8 cellular contexts compared by ENCODE assay signal in genomic region chr19:57708641-57709354, GRCh38. TPM values are rescaled to one million over a fixed set of nuclear protein-coding genes. Genes with fewer than 3 reads are reported as not detected.
DNase-seq lines count a peak whose midpoint lies in the region; ATAC-seq, FAIRE-seq and TF ChIP-seq lines count a peak whose summit lies in the region.

Gene ZNF154, minus strand, starts transcription at chr19:57709204. Its CDS starts 233 bp downstream, at chr19:57708971.

- peak within 1 kb of the TSS; percentile 92 for H3K9ac ChIP-seq in mesenchymal stem cell (ENCODE audit: low read length)

- no peak for FAIRE-seq in D721Med (lab: Jason Lieb, UNC)

- 2% methylated on average over 48 of the region's 53 CpGs for WGBS in mesenchymal stem cell

- peak within 1 kb of the TSS in 1 of 2 experiments; percentile 97 for H3K23ac ChIP-seq in mesenchymal stem cell (ENCODE audit: low read length in 2 of 2)

- H3K4me3 Mint-ChIP-seq in activated CD8-positive, alpha-beta memory T cell treated with anti-CD3 and anti-CD28 coated beads, Interleukin-2, amount 10 ng/mL, durations not matched to agents 7 days and 5 days, result peak within 1 kb of the TSS; percentile 79
- H3K4me3 Mint-ChIP-seq in stimulated activated effector memory CD8-positive, alpha-beta T cell treated with anti-CD3 and anti-CD28 coated beads, Interleukin-12 subunit alpha, Interleukin-12 subunit beta, amount 100 ng/mL, for 72 hours, result peak within 1 kb of the TSS; percentile 66

- H3K36me3 Mint-ChIP-seq in activated CD8-positive, alpha-beta memory T cell treated with anti-CD3 and anti-CD28 coated beads, Interleukin-2, amount 10 ng/mL, durations not matched to agents 7 days and 5 days, result peaks cover 47% of the 10 kb centered on the region
- peaks cover 16% of the 10 kb centered on the region for H3K36me3 Mint-ChIP-seq in stimulated activated effector memory CD8-positive, alpha-beta T cell treated with anti-CD3 and anti-CD28 coated beads, Interleukin-12 subunit alpha, Interleukin-12 subunit beta, amount 100 ng/mL, for 72 hours

- peak within 1 kb of the TSS in 1 of 2 experiments; percentile 57 for H3K14ac ChIP-seq in mesenchymal stem cell (ENCODE audit: low read length in 2 of 2)

- peaks cover 5% of the 10 kb centered on the region for H3K4me1 ChIP-seq in mesenchymal stem cell (ENCODE audit: control insufficient read depth, insufficient read depth, low read depth, low read length)

- H2BK120ac ChIP-seq in mesenchymal stem cell (ENCODE audit: low read depth, low read length), result no peak within 1 kb of the TSS

- peaks cover 26% of the 10 kb centered on the region for H3K9me3 Mint-ChIP-seq in activated CD8-positive, alpha-beta memory T cell treated with anti-CD3 and anti-CD28 coated beads, Interleukin-2, amount 10 ng/mL, durations not matched to agents 7 days and 5 days (ENCODE audit: low read depth)
- H3K9me3 Mint-ChIP-seq in stimulated activated effector memory CD8-positive, alpha-beta T cell treated with anti-CD3 and anti-CD28 coated beads, Interleukin-12 subunit alpha, Interleukin-12 subunit beta, amount 100 ng/mL, for 72 hours, result peaks cover 37% of the 10 kb centered on the region

- H3K4ac ChIP-seq in mesenchymal stem cell (ENCODE audit: low read depth in 1 of 2, low read length in 2 of 2), result peak within 1 kb of the TSS; percentile 82 to 99

- TF ChIP-seq CTCF in GM12865 (IDR thresholded peaks at IDR 0.05; ENCODE audit: insufficient read depth, low read depth, low read length, missing control alignments) (no peak), D721Med (IDR thresholded peaks at IDR 0.05; ENCODE audit: insufficient read depth, missing control alignments) (no peak)

- H3K27ac Mint-ChIP-seq in activated CD8-positive, alpha-beta memory T cell treated with anti-CD3 and anti-CD28 coated beads, Interleukin-2, amount 10 ng/mL, durations not matched to agents 7 days and 5 days, result peak within 1 kb of the TSS; percentile 85
- H3K27ac Mint-ChIP-seq in stimulated activated effector memory CD8-positive, alpha-beta T cell treated with anti-CD3 and anti-CD28 coated beads, Interleukin-12 subunit alpha, Interleukin-12 subunit beta, amount 100 ng/mL, for 72 hours, result peak within 1 kb of the TSS; percentile 40

- H3K27me3 Mint-ChIP-seq in activated CD8-positive, alpha-beta memory T cell treated with anti-CD3 and anti-CD28 coated beads, Interleukin-2, amount 10 ng/mL, durations not matched to agents 7 days and 5 days, result peaks cover 3% of the 10 kb centered on the region

- no peaks in the 10 kb centered on the region for H3K27me3 ChIP-seq in mesenchymal stem cell (ENCODE audit: control insufficient read depth in 1 of 2, insufficient read depth in 1 of 2, low read length in 2 of 2)

- peaks cover 28% of the 10 kb centered on the region for H3K79me1 ChIP-seq in mesenchymal stem cell (replicated peaks; ENCODE audit: low read length, poor library complexity, severe bottlenecking)

- H3K4me3 ChIP-seq in GM12865 (ENCODE audit: low read depth, low read length) (peak within 1 kb of the TSS; percentile 66), mesenchymal stem cell (ENCODE audit: insufficient read depth in 1 of 2, low read depth in 1 of 2, low read length in 2 of 2) (peak within 1 kb of the TSS; percentile 69 to 83)

- peak within 1 kb of the TSS in 1 of 2 experiments; percentile 2 for H2BK12ac ChIP-seq in mesenchymal stem cell (ENCODE audit: low read length in 2 of 2)

- H3K27ac ChIP-seq in epithelial cell of prostate (peak within 1 kb of the TSS; percentile 8), mesenchymal stem cell (ENCODE audit: low read length, poor library complexity, severe bottlenecking) (peak within 1 kb of the TSS; percentile 70)

- ATAC-seq in activated CD8-positive, alpha-beta memory T cell treated with anti-CD3 and anti-CD28 coated beads, Interleukin-2, amount 10 ng/mL, durations not matched to agents 7 days and 5 days, result peak; percentile 83
- peak; percentile 57 for ATAC-seq in stimulated activated effector memory CD8-positive, alpha-beta T cell treated with anti-CD3 and anti-CD28 coated beads, Interleukin-12 subunit alpha, Interleukin-12 subunit beta, amount 100 ng/mL, for 72 hours
- ATAC-seq in GM19351 (IDR thresholded peaks at IDR 0.05; ENCODE audit: unreplicated experiment), result no peak

- H2BK5ac ChIP-seq in mesenchymal stem cell (ENCODE audit: low read depth, low read length, poor library complexity, severe bottlenecking), result no peak within 1 kb of the TSS

- H4K91ac ChIP-seq in mesenchymal stem cell (ENCODE audit: low read length), result peak within 1 kb of the TSS; percentile 77

- CTCF ChIA-PET in activated CD8-positive, alpha-beta memory T cell treated with anti-CD3 and anti-CD28 coated beads, Interleukin-2, amount 10 ng/mL, durations not matched to agents 7 days and 5 days (lab: Charles Lee), result interaction anchor here (0.6 to 2.2 kb wide), 2 partner anchors 27 to 54 kb away, joined by 3 to 14 read pairs; partner anchors contain the start of gene ZNF551

- peak within 1 kb of the TSS; percentile 83 for H2AFZ ChIP-seq in mesenchymal stem cell (ENCODE audit: low read depth, low read length)

- H4K8ac ChIP-seq in mesenchymal stem cell (ENCODE audit: low read length), result peak within 1 kb of the TSS; percentile 74

- H3K4me2 ChIP-seq in mesenchymal stem cell (ENCODE audit: low read length, poor library complexity, severe bottlenecking), result peak within 1 kb of the TSS; percentile 65

- no peak within 1 kb of the TSS for H2BK15ac ChIP-seq in mesenchymal stem cell (ENCODE audit: low read depth, poor library complexity, severe bottlenecking)

- peaks cover 11 to 27% of the 10 kb centered on the region in 2 experiments for H3K36me3 ChIP-seq in mesenchymal stem cell (ENCODE audit: control insufficient read depth in 1 of 2, insufficient read depth in 2 of 2, low read depth in 1 of 2, low read length in 2 of 2)

- peak within 1 kb of the TSS; percentile 23 to 100 for H3K18ac ChIP-seq in mesenchymal stem cell (ENCODE audit: low read depth in 1 of 2, low read length in 2 of 2)

- DNase-seq in GM12865 (ENCODE audit: low read depth) (peak; percentile 76), epithelial cell of prostate (ENCODE audit: low read depth, low spot score) (no peak), mesenchymal stem cell (peak; percentile 86), D721Med (ENCODE audit: insufficient read length, low spot score) (no peak), KG1 (lab: John Stamatoyannopoulos, UW) (no peak)
- peak; percentile 70 for DNase-seq in activated CD8-positive, alpha-beta memory T cell treated with anti-CD3 and anti-CD28 coated beads, Interleukin-2, amount 10 ng/mL, durations not matched to agents 7 days and 5 days
- peak in 1 of 2 donors; percentile 52 for DNase-seq in stimulated activated effector memory CD8-positive, alpha-beta T cell treated with anti-CD3 and anti-CD28 coated beads, Interleukin-12 subunit alpha, Interleukin-12 subunit beta, amount 100 ng/mL, for 72 hours (ENCODE audit: low spot score in 2 of 2)

- H2AK5ac ChIP-seq in mesenchymal stem cell (ENCODE audit: low read length, severe bottlenecking), result no peak within 1 kb of the TSS

- peaks cover 26% of the 10 kb centered on the region for H3K4me1 Mint-ChIP-seq in activated CD8-positive, alpha-beta memory T cell treated with anti-CD3 and anti-CD28 coated beads, Interleukin-2, amount 10 ng/mL, durations not matched to agents 7 days and 5 days
- H3K4me1 Mint-ChIP-seq in stimulated activated effector memory CD8-positive, alpha-beta T cell treated with anti-CD3 and anti-CD28 coated beads, Interleukin-12 subunit alpha, Interleukin-12 subunit beta, amount 100 ng/mL, for 72 hours, result peaks cover 6% of the 10 kb centered on the region

- H3K9me3 ChIP-seq in mesenchymal stem cell (ENCODE audit: control insufficient read depth, low read length), result peaks cover 22% of the 10 kb centered on the region

RNA-seq across cellular contexts. Expression of gene ZNF154, which starts in this region (rescaled TPM):
- total RNA-seq in activated CD8-positive, alpha-beta memory T cell treated with anti-CD3 and anti-CD28 coated beads, Interleukin-2, amount 10 ng/mL, durations not matched to agents 7 days and 5 days, result 1 to 10 TPM; 4.0 to 5.6 TPM
- 6.4 TPM for polyA plus RNA-seq in mesenchymal stem cell (2013, experiment 1 of 2)
- polyA plus RNA-seq in mesenchymal stem cell (2013, experiment 2 of 2), result 6.1 TPM

Comparison
In these comparisons a context has a peak if more than half of its experiments do, and no peak if none do; other contexts are left out.
1. DNase-seq: peak in GM12865 (single experiment), activated CD8-positive, alpha-beta memory T cell treated with anti-CD3 and anti-CD28 coated beads, Interleukin-2, amount 10 ng/mL, durations not matched to agents 7 days and 5 days (single experiment) and mesenchymal stem cell (single experiment); none in epithelial cell of prostate (single experiment), D721Med (single experiment) and KG1 (single experiment).